In genomic region chr17:43369986-43370385, GRCh38 we compare ENCODE assay signal across 11 cellular contexts. TPM values are rescaled to one million over a fixed set of nuclear protein-coding genes. Genes with fewer than 3 reads are reported as not detected.
DNase-seq lines count a peak whose midpoint lies in the region; ATAC-seq and TF ChIP-seq lines count a peak whose summit lies in the region.
"Had no signal": no experiment of that assay in that cellular context is flagged by ENCODE, and none has a peak within 500 bp of the region (broad histone marks: within the 10 kb centered on the region; RNA-seq: fewer than 3 reads in every experiment).

No MANE protein-coding gene starts in this region.

- no peaks in the 10 kb centered on the region for H3K9me3 Mint-ChIP-seq in activated CD4-positive, alpha-beta T cell treated with anti-CD3 and anti-CD28 coated beads, Interleukin-2, amount 10 ng/mL, durations not matched to agents 7 days and 5 days
- no peaks in the 10 kb centered on the region for H3K9me3 Mint-ChIP-seq in memory B cell
- H3K9me3 Mint-ChIP-seq: neural progenitor cell had no signal

- POLR2A ChIA-PET in activated CD4-positive, alpha-beta T cell treated with anti-CD3 and anti-CD28 coated beads, Interleukin-2, amount 10 ng/mL, durations not matched to agents 7 days and 5 days (lab: Charles Lee), result interaction anchor here (1.5 kb wide), 1 partner anchor 9 kb away, joined by 10 read pairs; no protein-coding TSS in a partner anchor

- H3K4me3 Mint-ChIP-seq in activated CD4-positive, alpha-beta T cell treated with anti-CD3 and anti-CD28 coated beads, Interleukin-2, amount 10 ng/mL, durations not matched to agents 7 days and 5 days, result peak overlapping the region; percentile 97
- H3K4me3 Mint-ChIP-seq in memory B cell, result peak overlapping the region; percentile 93
- H3K4me3 Mint-ChIP-seq: neural progenitor cell had no signal

- no peaks in the 10 kb centered on the region for H3K27me3 ChIP-seq in adrenal gland
- H3K27me3 ChIP-seq in thoracic aorta (replicated peaks; ENCODE audit: insufficient read depth), result no peaks in the 10 kb centered on the region
- H3K27me3 ChIP-seq: neural progenitor cell had no signal

- peak overlapping the region in 1 of 4 donors; percentile 41 for H3K4me3 ChIP-seq in adrenal gland
- peak overlapping the region; percentile 83 for H3K4me3 ChIP-seq in thoracic aorta

- ATAC-seq in memory B cell (ENCODE audit: low read depth) (no peak), thoracic aorta (ENCODE audit: insufficient number of reproducible peaks, low FRiP score, low read depth) (no peak)

- intact Hi-C loops in adrenal gland (cut with DNase I), result no loop called here

- no peaks in the 10 kb centered on the region for H3K9me3 ChIP-seq in adrenal gland (replicated peaks in 1 of 3)
- no peaks in the 10 kb centered on the region for H3K9me3 ChIP-seq in thoracic aorta

- TF ChIP-seq CTCF in adrenal gland (IDR thresholded peaks at IDR 0.05) (no peak), thoracic aorta (IDR thresholded peaks at IDR 0.05) (no peak)

- peaks cover 53% of the 10 kb centered on the region for H3K4me1 Mint-ChIP-seq in activated CD4-positive, alpha-beta T cell treated with anti-CD3 and anti-CD28 coated beads, Interleukin-2, amount 10 ng/mL, durations not matched to agents 7 days and 5 days
- peaks cover 46% of the 10 kb centered on the region for H3K4me1 Mint-ChIP-seq in memory B cell

- 81 to 92% (median 91%) methylated on average over 5 of the region's 5 CpGs for WGBS in adrenal gland, 4 donors

- H3K4me1 ChIP-seq in adrenal gland (replicated peaks in 1 of 2) (peaks cover 6 to 14% of the 10 kb centered on the region in 2 donors), thoracic aorta (ENCODE audit: control insufficient read depth in 1 of 2, low read depth in 2 of 2) (peaks cover 14 to 22% of the 10 kb centered on the region in 2 donors)

- CTCF ChIA-PET in activated CD4-positive, alpha-beta T cell treated with anti-CD3 and anti-CD28 coated beads, Interleukin-2, amount 10 ng/mL, durations not matched to agents 7 days and 5 days (lab: Charles Lee), result interaction anchor here (1.1 to 3.6 kb wide), 3 partner anchors 24 to 114 kb away, joined by 4 to 48 read pairs (median 5); partner anchors contain the start of gene DHX8

- no peak for TF ChIP-seq POLR2A in adrenal gland (IDR thresholded peaks at IDR 0.05)

- peak overlapping the region in 4 of 5 donors; percentile 97 to 100 (median 99) for H3K27ac ChIP-seq in adrenal gland
- peak overlapping the region; percentile 98 to 100 for H3K27ac ChIP-seq in thoracic aorta
- H3K27ac ChIP-seq: neural progenitor cell had no signal

- H3K27me3 Mint-ChIP-seq in activated CD4-positive, alpha-beta T cell treated with anti-CD3 and anti-CD28 coated beads, Interleukin-2, amount 10 ng/mL, durations not matched to agents 7 days and 5 days, result no peaks in the 10 kb centered on the region
- no peaks in the 10 kb centered on the region for H3K27me3 Mint-ChIP-seq in memory B cell

- peaks cover 2% of the 10 kb centered on the region for H3K36me3 Mint-ChIP-seq in activated CD4-positive, alpha-beta T cell treated with anti-CD3 and anti-CD28 coated beads, Interleukin-2, amount 10 ng/mL, durations not matched to agents 7 days and 5 days (ENCODE audit: low read depth)
- peaks cover 5% of the 10 kb centered on the region for H3K36me3 Mint-ChIP-seq in memory B cell
- H3K36me3 Mint-ChIP-seq: neural progenitor cell had no signal

- DNase-seq in activated CD4-positive, alpha-beta T cell treated with anti-CD3 and anti-CD28 coated beads, Interleukin-2, amount 10 ng/mL, durations not matched to agents 7 days and 5 days, result no peak
- no peak for DNase-seq in activated CD4-positive, alpha-beta T cell treated with anti-CD3 and anti-CD28 coated beads, Interleukin-2, amount 50 U/mL, for 1 hour
- DNase-seq in adrenal gland (no peak), memory B cell (ENCODE audit: low spot score in 2 of 2) (no peak), thoracic aorta (ENCODE audit: low spot score) (no peak), DMS 273 treated with DMSO at 0.1 percent for 48 hours (lab: John Stamatoyannopoulos, UW) (no peak)
- no peak for DNase-seq in stimulated activated CD4-positive, alpha-beta T cell treated with anti-CD3 and anti-CD28 coated beads, Interleukin-1b, Interleukin-23, amount 100 ng/mL, for 48 hours
- DNase-seq in stimulated activated CD4-positive, alpha-beta T cell treated with anti-CD3 and anti-CD28 coated beads, Interleukin-15, amount 100 ng/mL, for 24 hours, result no peak
- DNase-seq: NCI-H1436, T-helper 9 cell had no signal

- H3K36me3 ChIP-seq in adrenal gland (replicated peaks in 1 of 2), result no peaks in the 10 kb centered on the region
- H3K36me3 ChIP-seq in thoracic aorta, result no peaks in the 10 kb centered on the region
- H3K36me3 ChIP-seq: neural progenitor cell had no signal

- peak overlapping the region; percentile 100 for H3K27ac Mint-ChIP-seq in activated CD4-positive, alpha-beta T cell treated with anti-CD3 and anti-CD28 coated beads, Interleukin-2, amount 10 ng/mL, durations not matched to agents 7 days and 5 days
- peak overlapping the region; percentile 100 for H3K27ac Mint-ChIP-seq in memory B cell
- H3K27ac Mint-ChIP-seq: neural progenitor cell had no signal

RNA-seq across cellular contexts. Expression of gene ARL4D, which starts 28.8 kb away (rescaled TPM):
- total RNA-seq in activated CD4-positive, alpha-beta T cell treated with anti-CD3 and anti-CD28 coated beads, Interleukin-2, amount 10 ng/mL, durations not matched to agents 7 days and 5 days, result 1 to 10 TPM; 2.1 to 2.2 TPM
- total RNA-seq in adrenal gland (1 to 10 TPM; 2.4 to 7.1 (median 5.7) TPM), thoracic aorta (10 to 100 TPM in 1 of 2 donors, 1 to 10 TPM in 1; 3.5 to 21.0 TPM)
- 1 to 10 TPM; 2.8 to 8.3 (median 3.2) TPM for polyA plus RNA-seq in adrenal gland
